In genomic region chr2:221600388-221600787, GRCh38 we compare ENCODE assay signal across 17 cellular contexts.
"Had no signal": no experiment of that assay in that cellular context is flagged by ENCODE, and none has a peak within 500 bp of the region (broad histone marks: within the 10 kb centered on the region; RNA-seq: fewer than 3 reads in every experiment).

No MANE protein-coding gene starts in this region.

- H3K79me2 ChIP-seq: hepatocyte, parathyroid adenoma had no signal

- H3K36me3 Mint-ChIP-seq: naive thymus-derived CD4-positive, alpha-beta T cell; stimulated activated memory B cell treated with anti-CD40 and anti-IgM and Interleukin-4, amounts not matched to agents 10 μg/mL and 1 μg/mL and 100 μg/mL, for 72 hours had no signal

- H3K9ac ChIP-seq: parathyroid adenoma had no signal

- H3K4me3 ChIP-seq: esophagus squamous epithelium, gastroesophageal sphincter, hepatocyte, right atrium auricular region, testis, tibial nerve had no signal

- H3K4me2 ChIP-seq: hepatocyte had no signal

- H3K4me1 Mint-ChIP-seq: naive thymus-derived CD4-positive, alpha-beta T cell; stimulated activated memory B cell treated with anti-CD40 and anti-IgM and Interleukin-4, amounts not matched to agents 10 μg/mL and 1 μg/mL and 100 μg/mL, for 72 hours had no signal

- H3K4me3 Mint-ChIP-seq: naive thymus-derived CD4-positive, alpha-beta T cell; stimulated activated memory B cell treated with anti-CD40 and anti-IgM and Interleukin-4, amounts not matched to agents 10 μg/mL and 1 μg/mL and 100 μg/mL, for 72 hours; stimulated activated naive CD8-positive, alpha-beta T cell treated with anti-CD3 and anti-CD28 coated beads, Interleukin-15, Interleukin-2, amounts not matched to agents 100 ng/mL and 50 ng/mL, for 24 hours had no signal

- ATAC-seq: gastroesophageal sphincter; left lobe of liver; naive thymus-derived CD4-positive, alpha-beta T cell; stimulated activated memory B cell treated with anti-CD40 and anti-IgM and Interleukin-4, amounts not matched to agents 10 μg/mL and 1 μg/mL and 100 μg/mL, for 72 hours had no signal

- H3K36me3 ChIP-seq: esophagus squamous epithelium, gastroesophageal sphincter, right atrium auricular region, tibial nerve had no signal

- H3K9me3 ChIP-seq: esophagus squamous epithelium, gastroesophageal sphincter, right atrium auricular region, testis, tibial nerve had no signal

- H3K27ac ChIP-seq: esophagus squamous epithelium, gastroesophageal sphincter, hepatocyte, parathyroid adenoma, right atrium auricular region, testis, tibial nerve had no signal

- H3K27me3 ChIP-seq: gastroesophageal sphincter, hepatocyte, right atrium auricular region, testis, tibial nerve had no signal

- DNase-seq: effector memory CD4-positive, alpha-beta T cell; esophagus squamous epithelium; foreskin fibroblast; islet precursor cell; mammary epithelial cell; naive thymus-derived CD4-positive, alpha-beta T cell; small intestine; stimulated activated CD4-positive, alpha-beta T cell treated with anti-CD3 and anti-CD28 coated beads, Interleukin-4, amount 100 ng/mL, for 1 hour; testis had no signal

- H3K27ac Mint-ChIP-seq: naive thymus-derived CD4-positive, alpha-beta T cell; stimulated activated memory B cell treated with anti-CD40 and anti-IgM and Interleukin-4, amounts not matched to agents 10 μg/mL and 1 μg/mL and 100 μg/mL, for 72 hours; stimulated activated naive CD8-positive, alpha-beta T cell treated with anti-CD3 and anti-CD28 coated beads, Interleukin-15, Interleukin-2, amounts not matched to agents 100 ng/mL and 50 ng/mL, for 24 hours had no signal

- H3K9me3 Mint-ChIP-seq: naive thymus-derived CD4-positive, alpha-beta T cell; stimulated activated memory B cell treated with anti-CD40 and anti-IgM and Interleukin-4, amounts not matched to agents 10 μg/mL and 1 μg/mL and 100 μg/mL, for 72 hours; stimulated activated naive CD8-positive, alpha-beta T cell treated with anti-CD3 and anti-CD28 coated beads, Interleukin-15, Interleukin-2, amounts not matched to agents 100 ng/mL and 50 ng/mL, for 24 hours had no signal

- H3K27me3 Mint-ChIP-seq: stimulated activated memory B cell treated with anti-CD40 and anti-IgM and Interleukin-4, amounts not matched to agents 10 μg/mL and 1 μg/mL and 100 μg/mL, for 72 hours had no signal

- H2AFZ ChIP-seq: hepatocyte, parathyroid adenoma had no signal

- H3K4me1 ChIP-seq: esophagus squamous epithelium, gastroesophageal sphincter, parathyroid adenoma, right atrium auricular region, testis, tibial nerve had no signal
